Comparison of ENCODE assay signal across 19 cellular contexts in the genomic region with DNA sequence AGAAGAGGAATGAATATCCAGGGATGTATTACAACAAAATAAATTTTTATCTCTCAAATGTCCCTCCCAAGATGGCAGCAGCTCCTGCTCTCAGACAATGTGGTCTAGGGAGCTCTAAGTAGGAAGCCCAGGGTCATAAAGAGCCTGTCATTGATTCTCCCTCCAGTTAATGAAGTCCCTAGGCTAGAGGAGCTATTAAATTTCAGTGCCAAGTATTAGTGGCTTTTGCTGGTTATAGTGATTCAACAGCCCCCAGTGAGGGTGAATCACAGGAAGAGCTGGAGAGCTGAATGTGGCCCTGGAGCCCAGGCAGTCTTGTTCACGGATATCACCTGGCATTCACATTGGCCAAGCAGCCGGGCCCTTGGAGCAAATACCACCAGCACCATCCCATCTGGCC.
DNase-seq lines count a peak whose midpoint lies in the region; ATAC-seq and TF ChIP-seq lines count a peak whose summit lies in the region.
"Had no signal": no experiment of that assay in that cellular context is flagged by ENCODE, and none has a peak within 500 bp of the region (broad histone marks: within the 10 kb centered on the region; RNA-seq: fewer than 3 reads in every experiment).

No MANE protein-coding gene starts in this region.

- H3K4me2 ChIP-seq in mammary epithelial cell (ENCODE audit: insufficient read depth, low read depth, low read length): no peak overlapping the region
- no peak overlapping the region for H3K4me2 ChIP-seq in PC-3 (ENCODE audit: low read length)
- H3K4me2 ChIP-seq: PC-9 had no signal

- POLR2A ChIA-PET in PC-3 (lab: Charles Lee; ENCODE audit: unreplicated experiment): no interaction called here

- ATAC-seq in PC-3 (peak; percentile 72), HG02973 (IDR thresholded peaks at IDR 0.05; ENCODE audit: unreplicated experiment) (no peak)

- DNase-seq in mammary epithelial cell (peak; percentile 8), breast epithelium (ENCODE audit: low spot score in 2 of 2) (no peak), PC-3 (peak; percentile 87), kidney tubule cell (ENCODE audit: low spot score) (peak; percentile 37), KBM-7 (no peak), GM13977 (ENCODE audit: low spot score) (no peak), NCI-H128 (lab: John Stamatoyannopoulos, UW; ENCODE audit: unreplicated experiment) (no peak)
- DNase-seq: BE2C; Caco-2; CD4-positive, CD25-positive, alpha-beta regulatory T cell; HCEC 1CT; MV-4-11; NCI-H1417; NCI-H1930; NCI-H2171; NCI-H526; PC-9 had no signal

- H3K27me3 ChIP-seq in mammary epithelial cell (ENCODE audit: insufficient read depth, low read length) (peaks cover 2% of the 10 kb centered on the region), breast epithelium (no peaks in the 10 kb centered on the region), PC-3 (ENCODE audit: low read length) (no peaks in the 10 kb centered on the region)
- H3K27me3 ChIP-seq: BE2C, SJCRH30 had no signal

- TF ChIP-seq CTCF in mammary epithelial cell (conservative IDR thresholded peaks at IDR 0.05 in 1 of 2, IDR thresholded peaks at IDR 0.05 in 1 of 2; ENCODE audit: extremely low read depth in 1 of 2, insufficient read depth in 1 of 2, low read depth in 1 of 2, low read length in 2 of 2) (no peak), breast epithelium (IDR thresholded peaks at IDR 0.05) (no peak), PC-3 (conservative IDR thresholded peaks at IDR 0.05; ENCODE audit: low read depth, low read length) (no peak), GM13977 (IDR thresholded peaks at IDR 0.05; ENCODE audit: extremely low read depth, insufficient read depth, missing control alignments) (no peak)

- no peaks in the 10 kb centered on the region for H3K36me3 ChIP-seq in mammary epithelial cell (ENCODE audit: insufficient read depth, low read length)
- no peaks in the 10 kb centered on the region for H3K36me3 ChIP-seq in breast epithelium
- no peaks in the 10 kb centered on the region for H3K36me3 ChIP-seq in PC-3 (ENCODE audit: low read depth, low read length)
- H3K36me3 ChIP-seq: BE2C, SJCRH30 had no signal

- in situ Hi-C loops in mammary epithelial cell (cut with MboI; ENCODE audit: low sequenced_read_pairs in 2 of 2) (no loop called here), KBM-7 (cut with MboI; ENCODE audit: low pct_unique_long_range_greater_than_20kb, low sequenced_read_pairs) (no loop called here), GM13977 (cut with MboI; ENCODE audit: low pct_unique_long_range_greater_than_20kb, low sequenced_read_pairs, unreplicated experiment) (no loop called here)

- H3K79me2 ChIP-seq in mammary epithelial cell (ENCODE audit: insufficient read depth, low read length) (no peaks in the 10 kb centered on the region), PC-3 (ENCODE audit: low read length) (no peaks in the 10 kb centered on the region)

- H3K9ac ChIP-seq in mammary epithelial cell (ENCODE audit: insufficient read depth, low read length) (no peak overlapping the region), PC-3 (ENCODE audit: low read length) (no peak overlapping the region)

- H3K4me3 ChIP-seq in mammary epithelial cell (replicated peaks in 1 of 3; ENCODE audit: insufficient read depth in 1 of 3, low read depth in 2 of 3, low read length in 3 of 3): no peak overlapping the region
- H3K4me3 ChIP-seq in breast epithelium: no peak overlapping the region
- no peak overlapping the region for H3K4me3 ChIP-seq in PC-3 (ENCODE audit: low read length)
- H3K4me3 ChIP-seq: PC-9, SJCRH30 had no signal

- no peaks in the 10 kb centered on the region for H3K9me2 ChIP-seq in PC-3 (replicated peaks; ENCODE audit: low read length)

- CTCF ChIA-PET in mammary epithelial cell (lab: Charles Lee; ENCODE audit: low non-redundant PET) (interaction anchor here (0.5 kb wide), 1 partner anchor 466 kb away, joined by 3 read pairs; no protein-coding TSS in a partner anchor), PC-3 (lab: Charles Lee) (no interaction called here)

- H3K9me3 ChIP-seq in mammary epithelial cell (replicated peaks; ENCODE audit: insufficient read depth, low read length): no peaks in the 10 kb centered on the region
- H3K9me3 ChIP-seq in breast epithelium: no peaks in the 10 kb centered on the region
- no peaks in the 10 kb centered on the region for H3K9me3 ChIP-seq in PC-3 (ENCODE audit: low read length)
- H3K9me3 ChIP-seq: BE2C, Caco-2, SJCRH30 had no signal

- BruUV-seq in mammary epithelial cell (replicated peaks; lab: Mats Ljungman, UMichigan) (no TSS peak), PC-3 (replicated peaks; lab: Mats Ljungman, UMichigan) (no TSS peak)

- intact Hi-C loops in mammary epithelial cell (cut with micrococcal nuclease) (no loop called here), breast epithelium (cut with DNase I; ENCODE audit: low total_unique reads) (no loop called here), PC-3 (cut with micrococcal nuclease) (no loop called here)

- H3K4me1 ChIP-seq in mammary epithelial cell (ENCODE audit: insufficient read depth, low read length) (no peaks in the 10 kb centered on the region), breast epithelium (no peaks in the 10 kb centered on the region), PC-3 (ENCODE audit: insufficient read depth, low read length) (peaks cover 20% of the 10 kb centered on the region)
- H3K4me1 ChIP-seq: BE2C, Caco-2 had no signal

- WGBS in mammary epithelial cell (ENCODE audit: low coverage, missing lambda C conversion rate): 57% methylated on average over 1 of the region's 2 CpGs

- dilution Hi-C loops in mammary epithelial cell (cut with HindIII; ENCODE audit: low sequenced_read_pairs): no loop called here

- H3K27ac ChIP-seq in mammary epithelial cell (ENCODE audit: insufficient read depth, low read depth, low read length) (no peak overlapping the region), breast epithelium (no peak overlapping the region), PC-3 (ENCODE audit: low read length) (peak overlapping the region; percentile 47)
- H3K27ac ChIP-seq: PC-9, SJCRH30 had no signal

- no peaks in the 10 kb centered on the region for H3F3A ChIP-seq in PC-3 (ENCODE audit: low read length, unreplicated experiment)

- H4K20me1 ChIP-seq in mammary epithelial cell (ENCODE audit: insufficient read depth, low read length): no peaks in the 10 kb centered on the region
- H4K20me1 ChIP-seq in PC-3 (ENCODE audit: low read length): no peaks in the 10 kb centered on the region

- H2AFZ ChIP-seq in mammary epithelial cell (ENCODE audit: low read depth, low read length) (no peak overlapping the region), PC-3 (ENCODE audit: low read length) (no peak overlapping the region)
- H2AFZ ChIP-seq: PC-9 had no signal

- no peak for TF ChIP-seq POLR2A in breast epithelium (IDR thresholded peaks at IDR 0.05)

Comparison
In these comparisons a context has a peak if more than half of its experiments do, and no peak if none do; other contexts are left out.
1. DNase-seq: peak in mammary epithelial cell (single experiment), PC-3 (single experiment) and kidney tubule cell (single experiment); none in breast epithelium (0 of 2), KBM-7 (single experiment), GM13977 (single experiment) and NCI-H128 (single experiment).